Comparison of ENCODE assay signal across 1 cellular context in genomic region chr9:133346021-133346713, GRCh38.
TF ChIP-seq lines count a peak whose summit lies in the region.

No MANE protein-coding gene starts in this region.

TF ChIP-seq in HepG2, 621 proteins besides CTCF, POLR2A, EP300 and RAD21:
- TF ChIP-seq KDM5B (CRISPR knock-in tag; IDR thresholded peaks at IDR 0.05; ENCODE audit: borderline replicate concordance) = no peak
- no peak for TF ChIP-seq TCF7 (IDR thresholded peaks at IDR 0.05; ENCODE audit: low read depth)
- TF ChIP-seq KDM4B (CRISPR knock-in tag; IDR thresholded peaks at IDR 0.05) = no peak
- no peak for TF ChIP-seq ZNF878 (CRISPR knock-in tag; IDR thresholded peaks at IDR 0.05)
- no peak for TF ChIP-seq ZNF138 (CRISPR knock-in tag; IDR thresholded peaks at IDR 0.05; ENCODE audit: low read depth)
- TF ChIP-seq CEBPG (CRISPR knock-in tag; IDR thresholded peaks at IDR 0.05) = no peak
- no peak for TF ChIP-seq ZNF775 (CRISPR knock-in tag; IDR thresholded peaks at IDR 0.05; ENCODE audit: borderline replicate concordance)
- TF ChIP-seq ZNF550 (CRISPR knock-in tag; IDR thresholded peaks at IDR 0.05; ENCODE audit: borderline replicate concordance) = 0 out of 2 replicates have a peak, but pooled peaks have one; percentile 9
- TF ChIP-seq ZBTB38 (CRISPR knock-in tag; IDR thresholded peaks at IDR 0.05) = peak; percentile 66; the same call in 1 of the 2 replicates
- TF ChIP-seq ZFAT (CRISPR knock-in tag; conservative IDR thresholded peaks at IDR 0.05) = no peak
- TF ChIP-seq ZBTB33 (CRISPR knock-in tag; IDR thresholded peaks at IDR 0.05) = peak; percentile 58; the same call in 1 of the 2 replicates
- TF ChIP-seq ZNF282 (IDR thresholded peaks at IDR 0.05; ENCODE audit: partially characterized antibody) = no peak
